8 cellular contexts compared by ENCODE assay signal in genomic region chr10:15168781-15169554, GRCh38. TPM values are rescaled to one million over a fixed set of nuclear protein-coding genes. Genes with fewer than 3 reads are reported as not detected.
DNase-seq lines count a peak whose midpoint lies in the region; ATAC-seq and TF ChIP-seq lines count a peak whose summit lies in the region.

No MANE protein-coding gene starts in this region.

- H3K9me3 ChIP-seq in CD8-positive, alpha-beta T cell (ENCODE audit: low read length) = no peaks in the 10 kb centered on the region

- no peaks in the 10 kb centered on the region for H3K9me3 Mint-ChIP-seq in CD8-positive, alpha-beta T cell
- H3K9me3 Mint-ChIP-seq in endothelial cell (ENCODE audit: unreplicated experiment) = no peaks in the 10 kb centered on the region

- peak overlapping the region; percentile 42 for H3K4me3 ChIP-seq in CD8-positive, alpha-beta T cell (ENCODE audit: low read depth, low read length)

- H3K4me3 Mint-ChIP-seq in CD8-positive, alpha-beta T cell = peak overlapping the region; percentile 83
- peak overlapping the region; percentile 84 for H3K4me3 Mint-ChIP-seq in endothelial cell (ENCODE audit: unreplicated experiment)

- CTCF ChIA-PET in CD8-positive, alpha-beta T cell (lab: Charles Lee) = interaction anchor here (1.3 to 4.3 kb wide), 5 partner anchors 16 to 51 kb away, joined by 3 to 21 read pairs (median 4); no protein-coding TSS in a partner anchor

- peaks cover 40% of the 10 kb centered on the region for H3K4me1 ChIP-seq in CD8-positive, alpha-beta T cell (ENCODE audit: insufficient read depth, low read length)

- peaks cover 66% of the 10 kb centered on the region for H3K4me1 Mint-ChIP-seq in CD8-positive, alpha-beta T cell (ENCODE audit: low read depth)
- peaks cover 12% of the 10 kb centered on the region for H3K4me1 Mint-ChIP-seq in endothelial cell (ENCODE audit: unreplicated experiment)

- no peak for TF ChIP-seq CTCF in CD8-positive, alpha-beta T cell (IDR thresholded peaks at IDR 0.05)
- TF ChIP-seq CTCF in GM20000 (IDR thresholded peaks at IDR 0.05; ENCODE audit: extremely low read depth, missing control alignments) = no peak
- TF ChIP-seq CTCF in endothelial cell (IDR thresholded peaks at IDR 0.05; ENCODE audit: unreplicated experiment) = no peak

- no peaks in the 10 kb centered on the region for H3K36me3 ChIP-seq in CD8-positive, alpha-beta T cell (ENCODE audit: insufficient read depth, low read length)

- peak; percentile 93 to 98 (median 96) for DNase-seq in CD8-positive, alpha-beta T cell
- DNase-seq in GM20000 (ENCODE audit: low spot score) = peak; percentile 99
- peak; percentile 52 for DNase-seq in HS-27A (ENCODE audit: low read depth)
- peak; percentile 80 for DNase-seq in NOMO-1 treated with DMSO at 0.1 percent for 48 hours (lab: John Stamatoyannopoulos, UW; ENCODE audit: unreplicated experiment)
- DNase-seq in activated CD8-positive, alpha-beta memory T cell treated with anti-CD3 and anti-CD28 coated beads, Interleukin-2, amount 50 U/mL, for 48 hours = peak; percentile 97
- peak; percentile 98 for DNase-seq in endothelial cell (ENCODE audit: low spot score)
- peak; percentile 76 for DNase-seq in middle frontal gyrus (ENCODE audit: extremely low spot score, low spot score)
- peak; percentile 88 to 90 for DNase-seq in stimulated activated CD8-positive, alpha-beta memory T cell treated with anti-CD3 and anti-CD28 coated beads, Interleukin-15, amount 100 ng/mL, for 48 hours (ENCODE audit: low read depth in 2 of 2)

- peak overlapping the region; percentile 93 for H3K27ac Mint-ChIP-seq in CD8-positive, alpha-beta T cell
- H3K27ac Mint-ChIP-seq in endothelial cell (ENCODE audit: unreplicated experiment) = peak overlapping the region; percentile 64

- intact Hi-C loops in CD8-positive, alpha-beta T cell (cut with DNase I, micrococcal nuclease) = loop anchor here (1.0 to 10.0 kb wide), 18 partner anchors 16 to 1866 kb away; partner anchors contain the start of genes CDNF (in 2 of the 2), FAM171A1 (in 2 of the 2), HSPA14 (in 2 of the 2) and MSANTD7 (in 2 of the 2)

- ATAC-seq in CD8-positive, alpha-beta T cell = peak; percentile 87

- H3K27me3 ChIP-seq in CD8-positive, alpha-beta T cell (ENCODE audit: insufficient read depth, low read length) = no peaks in the 10 kb centered on the region

- peak overlapping the region; percentile 48 for H3K27ac ChIP-seq in CD8-positive, alpha-beta T cell (ENCODE audit: low read depth, low read length)

- peaks cover 5% of the 10 kb centered on the region for H3K36me3 Mint-ChIP-seq in CD8-positive, alpha-beta T cell
- peaks cover 3% of the 10 kb centered on the region for H3K36me3 Mint-ChIP-seq in endothelial cell (ENCODE audit: low read depth, unreplicated experiment)

- POLR2A ChIA-PET in CD8-positive, alpha-beta T cell (lab: Charles Lee) = interaction anchor here (0.5 to 5.2 kb wide), 14 partner anchors 10 to 1867 kb away, joined by 3 to 29 read pairs (median 4); partner anchors contain the start of genes RPP38 and SUV39H2

- H3K27me3 Mint-ChIP-seq in CD8-positive, alpha-beta T cell (ENCODE audit: low read depth) = no peaks in the 10 kb centered on the region
- H3K27me3 Mint-ChIP-seq in endothelial cell (ENCODE audit: unreplicated experiment) = peaks cover 2% of the 10 kb centered on the region

RNA-seq across cellular contexts. Expression of gene NMT2, which starts 0.5 kb away (rescaled TPM):
- total RNA-seq in CD8-positive, alpha-beta T cell = 10 to 100 TPM; 22.3 to 25.4 TPM
- total RNA-seq in endothelial cell (ENCODE audit: unreplicated experiment) = 7.4 TPM

Comparison
In these comparisons a context has a peak if more than half of its experiments do, and no peak if none do; other contexts are left out.
1. Peak in every context shown above with its lines: DNase-seq, ATAC-seq, H3K4me3 ChIP-seq and H3K27ac ChIP-seq.